In genomic region chr22:49701380-49702067, GRCh38 we compare ENCODE assay signal across 10 cellular contexts.
DNase-seq lines count a peak whose midpoint lies in the region; ATAC-seq and TF ChIP-seq lines count a peak whose summit lies in the region.
"Had no signal": no experiment of that assay in that cellular context is flagged by ENCODE, and none has a peak within 500 bp of the region (broad histone marks: within the 10 kb centered on the region; RNA-seq: fewer than 3 reads in every experiment).

No MANE protein-coding gene starts in this region.

- peaks cover 24 to 42% of the 10 kb centered on the region in 2 donors for H3K27me3 Mint-ChIP-seq in natural killer cell (ENCODE audit: low read depth in 2 of 2)
- peaks cover 15 to 42% of the 10 kb centered on the region in 2 donors for H3K27me3 Mint-ChIP-seq in natural killer cell treated with Interleukin-12 subunit alpha and Interleukin-12 subunit beta and Interleukin-15 and Interleukin-18, amount 100 ng/mL, for 72 hours

- H3K9me2 ChIP-seq in hepatocyte (replicated peaks; ENCODE audit: insufficient read depth): no peaks in the 10 kb centered on the region

- no peaks in the 10 kb centered on the region for H3K79me2 ChIP-seq in hepatocyte

- intact Hi-C loops in natural killer cell (cut with micrococcal nuclease): no loop called here

- no peaks in the 10 kb centered on the region for H3K27me3 ChIP-seq in hepatocyte

- no peaks in the 10 kb centered on the region for H3K9me3 ChIP-seq in hepatocyte (ENCODE audit: low read depth)
- H3K9me3 ChIP-seq: adrenal gland had no signal

- H3K27ac Mint-ChIP-seq in natural killer cell: no peak overlapping the region
- no peak overlapping the region for H3K27ac Mint-ChIP-seq in natural killer cell treated with Interleukin-12 subunit alpha and Interleukin-12 subunit beta and Interleukin-15 and Interleukin-18, amount 100 ng/mL, for 72 hours

- H3K36me3 Mint-ChIP-seq in natural killer cell: no peaks in the 10 kb centered on the region
- no peaks in the 10 kb centered on the region for H3K36me3 Mint-ChIP-seq in natural killer cell treated with Interleukin-12 subunit alpha and Interleukin-12 subunit beta and Interleukin-15 and Interleukin-18, amount 100 ng/mL, for 72 hours

- no peak overlapping the region for H3K4me3 Mint-ChIP-seq in natural killer cell
- no peak overlapping the region for H3K4me3 Mint-ChIP-seq in natural killer cell treated with Interleukin-12 subunit alpha and Interleukin-12 subunit beta and Interleukin-15 and Interleukin-18, amount 100 ng/mL, for 72 hours

- H3K9me3 Mint-ChIP-seq in natural killer cell: no peaks in the 10 kb centered on the region
- peaks cover 5% of the 10 kb centered on the region for H3K9me3 Mint-ChIP-seq in natural killer cell treated with Interleukin-12 subunit alpha and Interleukin-12 subunit beta and Interleukin-15 and Interleukin-18, amount 100 ng/mL, for 72 hours

- H3K4me3 ChIP-seq in hepatocyte: no peak overlapping the region
- H3K4me3 ChIP-seq: adrenal gland had no signal

- no peaks in the 10 kb centered on the region for H3K4me1 ChIP-seq in hepatocyte (ENCODE audit: insufficient read depth)
- H3K4me1 ChIP-seq: adrenal gland had no signal

- H3K4me1 Mint-ChIP-seq in natural killer cell: no peaks in the 10 kb centered on the region
- H3K4me1 Mint-ChIP-seq in natural killer cell treated with Interleukin-12 subunit alpha and Interleukin-12 subunit beta and Interleukin-15 and Interleukin-18, amount 100 ng/mL, for 72 hours (ENCODE audit: low read depth in 2 of 2): no peaks in the 10 kb centered on the region

- H3K36me3 ChIP-seq in hepatocyte (replicated peaks; ENCODE audit: insufficient read depth, low read depth): no peaks in the 10 kb centered on the region
- H3K36me3 ChIP-seq: adrenal gland had no signal

- WGBS in hepatocyte (ENCODE audit: low lambda C conversion rate, missing lambda C conversion rate): 88% methylated on average over 6 of the region's 6 CpGs

- POLR2A ChIA-PET in RWPE1 (lab: Yijun Ruan, JAX; ENCODE audit: low non-redundant PET): no interaction called here

- H2AFZ ChIP-seq in hepatocyte: no peak overlapping the region

- no peak overlapping the region for H3K4me2 ChIP-seq in hepatocyte

- no peak for DNase-seq in natural killer cell
- no peak for DNase-seq in natural killer cell treated with Interleukin-12 subunit alpha and Interleukin-12 subunit beta and Interleukin-15 and Interleukin-18, amount 100 ng/mL, for 72 hours (ENCODE audit: low spot score)
- no peak for DNase-seq in RWPE1 (ENCODE audit: low spot score)
- no peak for DNase-seq in hepatocyte (ENCODE audit: low spot score)
- no peak for DNase-seq in SKM-1 (lab: John Stamatoyannopoulos, UW; ENCODE audit: unreplicated experiment)
- DNase-seq: NCI-H226 had no signal

- ATAC-seq in natural killer cell (no peak), GM19035 (IDR thresholded peaks at IDR 0.05; ENCODE audit: unreplicated experiment) (no peak), HG03045 (IDR thresholded peaks at IDR 0.05; ENCODE audit: unreplicated experiment) (no peak), HG03439 (IDR thresholded peaks at IDR 0.05; ENCODE audit: unreplicated experiment) (no peak)
- no peak for ATAC-seq in natural killer cell treated with Interleukin-12 subunit alpha and Interleukin-12 subunit beta and Interleukin-15 and Interleukin-18, amount 100 ng/mL, for 72 hours

- CTCF ChIA-PET in RWPE1 (lab: Yijun Ruan, JAX): interaction anchor here (0.6 kb wide), 1 partner anchor 32 kb away, joined by 3 read pairs; no protein-coding TSS in a partner anchor

- no peak overlapping the region for H3K27ac ChIP-seq in RWPE1
- H3K27ac ChIP-seq in hepatocyte: no peak overlapping the region
- H3K27ac ChIP-seq: adrenal gland had no signal

- TF ChIP-seq CTCF in natural killer cell (IDR thresholded peaks at IDR 0.05): peak; percentile 58
- TF ChIP-seq CTCF in RWPE1 (conservative IDR thresholded peaks at IDR 0.05; ENCODE audit: low read depth): peak; percentile 37
- TF ChIP-seq CTCF in hepatocyte (IDR thresholded peaks at IDR 0.05; ENCODE audit: poor library complexity): peak; percentile 20

- H4K20me1 ChIP-seq in hepatocyte (ENCODE audit: insufficient read depth, poor library complexity, severe bottlenecking): no peaks in the 10 kb centered on the region
